ENCODE assay signal across 16 cellular contexts in genomic region chr3:141938011-141938350, GRCh38.
DNase-seq lines count a peak whose midpoint lies in the region; ATAC-seq and TF ChIP-seq lines count a peak whose summit lies in the region.
"Had no signal": no experiment of that assay in that cellular context is flagged by ENCODE, and none has a peak within 500 bp of the region (broad histone marks: within the 10 kb centered on the region; RNA-seq: fewer than 3 reads in every experiment).

No MANE protein-coding gene starts in this region.

- intact Hi-C loops in Panc1 (cut with micrococcal nuclease; ENCODE audit: unreplicated experiment): no loop called here
- intact Hi-C loops in mammary epithelial cell (cut with micrococcal nuclease): no loop called here
- intact Hi-C loops in transverse colon (cut with DNase I; ENCODE audit: low total_unique reads): no loop called here
- intact Hi-C loops in spleen (cut with DNase I; ENCODE audit: low total_unique reads): no loop called here

- TF ChIP-seq CTCF in Panc1 (IDR thresholded peaks at IDR 0.05) (no peak), mammary epithelial cell (conservative IDR thresholded peaks at IDR 0.05 in 1 of 2, IDR thresholded peaks at IDR 0.05 in 1 of 2; ENCODE audit: extremely low read depth in 1 of 2, insufficient read depth in 1 of 2, low read depth in 1 of 2, low read length in 2 of 2) (no peak), transverse colon (IDR thresholded peaks at IDR 0.05) (no peak), spleen (IDR thresholded peaks at IDR 0.05 in 8 of 11, conservative IDR thresholded peaks at IDR 0.05 in 3 of 11) (no peak)

- POLR2A ChIA-PET in Panc1 (lab: Charles Lee): no interaction called here

- H3K27ac ChIP-seq in Panc1 (ENCODE audit: low read length) (peak overlapping the region; percentile 11; the same call in 1 of the 2 replicates), mammary epithelial cell (ENCODE audit: insufficient read depth, low read depth, low read length) (peak overlapping the region; percentile 22), transverse colon (peak overlapping the region; percentile 28 to 54 (median 40)), spleen (no peak overlapping the region)
- H3K27ac ChIP-seq: GM23248, SJCRH30 had no signal

- in situ Hi-C loops in Panc1 (cut with HindIII; ENCODE audit: low pct_unique_long_range_greater_than_20kb, low sequenced_read_pairs) (no loop called here), mammary epithelial cell (cut with MboI; ENCODE audit: low sequenced_read_pairs in 2 of 2) (no loop called here), transverse colon (cut with MboI; ENCODE audit: low pct_ligation_motif_present in 1 of 4, low pct_unique_long_range_greater_than_20kb in 1 of 4, low sequenced_read_pairs in 3 of 4) (no loop called here)

- WGBS in mammary epithelial cell (ENCODE audit: low coverage, missing lambda C conversion rate): 87% methylated on average over 8 of the region's 16 CpGs
- WGBS in transverse colon (ENCODE audit: low coverage in 1 of 2), 2 donors: 67 to 69% methylated on average over 7 to 16 of the region's 16 CpGs
- WGBS in spleen, 5 donors: 90 to 96% (median 96%) methylated on average over 15 to 16 of the region's 16 CpGs

- BruUV-seq in Panc1 (replicated peaks; lab: Mats Ljungman, UMichigan) (no TSS peak), mammary epithelial cell (replicated peaks; lab: Mats Ljungman, UMichigan) (no TSS peak)

- no peak for TF ChIP-seq EP300 in transverse colon (IDR thresholded peaks at IDR 0.05; ENCODE audit: low read depth)

- H3K27me3 ChIP-seq in Panc1 (ENCODE audit: control insufficient read depth, insufficient read depth, low read length) (no peaks in the 10 kb centered on the region), mammary epithelial cell (ENCODE audit: insufficient read depth, low read length) (no peaks in the 10 kb centered on the region), transverse colon (no peaks in the 10 kb centered on the region), spleen (replicated peaks in 1 of 7) (no peaks in the 10 kb centered on the region)
- H3K27me3 ChIP-seq: SJCRH30 had no signal

- peak overlapping the region; percentile 10 for H3K4me2 ChIP-seq in mammary epithelial cell (ENCODE audit: insufficient read depth, low read depth, low read length)

- no peak for ATAC-seq in Panc1
- ATAC-seq: HCT116 had no signal

- H2AFZ ChIP-seq in mammary epithelial cell (ENCODE audit: low read depth, low read length): peak overlapping the region; percentile 42
- H2AFZ ChIP-seq: GM23248 had no signal

- no peak for DNase-seq in Panc1 (ENCODE audit: low read depth, low spot score)
- no peak for DNase-seq in mammary epithelial cell
- peak; percentile 15 for DNase-seq in iPS-NIHi7 (ENCODE audit: extremely low spot score)
- DNase-seq in transverse colon: no peak
- no peak for DNase-seq in NCI-H82 treated with DMSO at 0.1 percent for 48 hours (lab: John Stamatoyannopoulos, UW; ENCODE audit: unreplicated experiment)
- DNase-seq in SIG-M5 treated with dmso at 0.1 percent for 504 hours (lab: John Stamatoyannopoulos, UW; ENCODE audit: unreplicated experiment): no peak
- DNase-seq in spleen: no peak
- DNase-seq: CD4-positive, CD25-positive, alpha-beta regulatory T cell; DMS79; GM23248; KBM-7; NCI-H1417 treated with DMSO at 0.1 percent for 48 hours; NCI-H2029 treated with DMSO at 0.1 percent for 48 hours; NCI-H524 treated with DMSO at 0.1 percent for 48 hours; SJCRH30 had no signal

- H3K4me3 ChIP-seq in Panc1 (ENCODE audit: low read depth in 2 of 2, low read length in 2 of 2) (no peak overlapping the region), mammary epithelial cell (replicated peaks in 1 of 3; ENCODE audit: insufficient read depth in 1 of 3, low read depth in 2 of 3, low read length in 3 of 3) (no peak overlapping the region), transverse colon (no peak overlapping the region), spleen (no peak overlapping the region)
- H3K4me3 ChIP-seq: GM23248, SJCRH30 had no signal

- CTCF ChIA-PET in Panc1 (lab: Charles Lee): no interaction called here
- CTCF ChIA-PET in mammary epithelial cell (lab: Charles Lee; ENCODE audit: low non-redundant PET): no interaction called here

- no peak overlapping the region for H3K9ac ChIP-seq in mammary epithelial cell (ENCODE audit: insufficient read depth, low read length)
- H3K9ac ChIP-seq: GM23248 had no signal

- H4K20me1 ChIP-seq in mammary epithelial cell (ENCODE audit: insufficient read depth, low read length): no peaks in the 10 kb centered on the region

- peaks cover 34% of the 10 kb centered on the region for H3K4me1 ChIP-seq in Panc1 (ENCODE audit: control insufficient read depth, insufficient read depth, low read length)
- peaks cover 34% of the 10 kb centered on the region for H3K4me1 ChIP-seq in mammary epithelial cell (ENCODE audit: insufficient read depth, low read length)
- peaks cover 7 to 32% (median 15%) of the 10 kb centered on the region in 4 donors for H3K4me1 ChIP-seq in transverse colon
- peaks cover 0 to 24% (median 10%) of the 10 kb centered on the region in 6 donors for H3K4me1 ChIP-seq in spleen

- H3K79me2 ChIP-seq in mammary epithelial cell (ENCODE audit: insufficient read depth, low read length): no peaks in the 10 kb centered on the region

- dilution Hi-C loops in mammary epithelial cell (cut with HindIII; ENCODE audit: low sequenced_read_pairs): no loop called here

- H3K36me3 ChIP-seq in Panc1 (ENCODE audit: control insufficient read depth, insufficient read depth, low read length) (no peaks in the 10 kb centered on the region), mammary epithelial cell (ENCODE audit: insufficient read depth, low read length) (no peaks in the 10 kb centered on the region), transverse colon (no peaks in the 10 kb centered on the region), spleen (no peaks in the 10 kb centered on the region)
- H3K36me3 ChIP-seq: SJCRH30 had no signal

- no peak for TF ChIP-seq POLR2A in transverse colon (IDR thresholded peaks at IDR 0.05)
- no peak for TF ChIP-seq POLR2A in spleen (IDR thresholded peaks at IDR 0.05)

- H3K9me3 ChIP-seq in Panc1 (ENCODE audit: control insufficient read depth, insufficient read depth, low read depth, low read length): no peaks in the 10 kb centered on the region
- H3K9me3 ChIP-seq in mammary epithelial cell (replicated peaks; ENCODE audit: insufficient read depth, low read length): no peaks in the 10 kb centered on the region
- no peaks in the 10 kb centered on the region for H3K9me3 ChIP-seq in transverse colon
- no peaks in the 10 kb centered on the region for H3K9me3 ChIP-seq in spleen
- H3K9me3 ChIP-seq: SJCRH30 had no signal

Comparison
In these comparisons a context has a peak if more than half of its experiments do, and no peak if none do; other contexts are left out.
1. H3K27ac ChIP-seq: peak in Panc1 (single experiment), mammary epithelial cell (single experiment) and transverse colon (4 of 4); none in spleen (0 of 8).